Comparison of ENCODE assay signal across 25 cellular contexts in the genomic region with DNA sequence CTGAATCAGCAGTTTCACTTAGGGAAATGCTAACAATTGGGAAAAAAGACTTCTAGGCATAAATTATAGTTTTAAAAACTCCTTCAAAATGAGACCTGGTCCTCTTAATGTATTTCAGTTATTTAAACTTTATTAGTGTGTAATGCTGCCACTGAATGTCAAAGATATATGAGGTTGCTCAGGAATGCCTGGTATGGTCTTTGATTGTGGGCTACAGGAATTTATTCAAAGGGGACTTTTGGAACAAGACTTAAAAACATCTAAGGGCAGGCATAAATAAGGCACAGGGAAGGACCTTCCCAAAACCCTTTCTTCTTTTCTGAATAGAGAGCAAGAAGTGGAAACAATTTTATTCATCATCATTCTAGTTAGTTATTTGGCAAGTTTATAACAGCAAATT.
"Had no signal": no experiment of that assay in that cellular context is flagged by ENCODE, and none has a peak within 500 bp of the region (broad histone marks: within the 10 kb centered on the region; RNA-seq: fewer than 3 reads in every experiment).

No MANE protein-coding gene starts in this region.

- H3K27ac ChIP-seq: breast epithelium, epithelial cell of prostate, esophagus squamous epithelium, gastroesophageal sphincter, stomach, thyroid gland, upper lobe of right lung, VCaP had no signal

- DNase-seq: activated CD4-positive, alpha-beta T cell treated with anti-CD3 and anti-CD28 coated beads for 4 hours; activated CD4-positive, alpha-beta T cell treated with anti-CD3 and anti-CD28 coated beads, Interleukin-2, amount 50 U/mL, for 4 hours; activated naive CD4-positive, alpha-beta T cell; activated T-cell treated with anti-CD3 and anti-CD28 coated beads for 4 hours; activated T-cell treated with anti-CD3 and anti-CD28 coated beads, Interleukin-2, amount 50 U/mL, for 72 hours; anterior cingulate cortex; dermis blood vessel endothelial cell; effector CD8-positive, alpha-beta T cell; esophagus squamous epithelium; head of caudate nucleus; hypothalamus; immature natural killer cell; stimulated activated CD4-positive, alpha-beta T cell treated with anti-CD3 and anti-CD28 coated beads, Interleukin-15, amount 100 ng/mL, for 24 hours; stimulated activated CD4-positive, alpha-beta T cell treated with anti-CD3 and anti-CD28 coated beads, Interleukin-2, amount 100 ng/mL, for 24 hours; stimulated activated naive B cell treated with anti-CD40 and anti-IgM and Interleukin-4, amounts not matched to agents 10 μg/mL and 1 μg/mL and 100 μg/mL, for 72 hours; stomach; T-helper 1 cell; thyroid gland; upper lobe of right lung had no signal

- H3K36me3 ChIP-seq: breast epithelium, esophagus squamous epithelium, gastroesophageal sphincter, stomach, thyroid gland, upper lobe of right lung had no signal

- H3K4me3 ChIP-seq: breast epithelium, esophagus squamous epithelium, gastroesophageal sphincter, stomach, thyroid gland, upper lobe of right lung had no signal

- H3K27me3 ChIP-seq: breast epithelium, esophagus squamous epithelium, gastroesophageal sphincter, stomach, thyroid gland, upper lobe of right lung had no signal

- ATAC-seq: activated naive CD4-positive, alpha-beta T cell treated with anti-CD3 and anti-CD28 coated beads, Interleukin-2, amount 50 U/mL, for 72 hours; activated T-cell treated with anti-CD3 and anti-CD28 coated beads, Interleukin-2, amount 50 U/mL, for 72 hours; gastroesophageal sphincter; sciatic nerve; stimulated activated naive B cell treated with anti-CD40 and anti-IgM and Interleukin-4, amounts not matched to agents 10 μg/mL and 1 μg/mL and 100 μg/mL, for 72 hours; upper lobe of right lung had no signal

- H3K4me1 ChIP-seq: breast epithelium, esophagus squamous epithelium, gastroesophageal sphincter, stomach, thyroid gland, upper lobe of right lung had no signal

- H3K9me3 ChIP-seq: breast epithelium, esophagus squamous epithelium, gastroesophageal sphincter, stomach, thyroid gland, upper lobe of right lung had no signal
